ENCODE assay signal across 1 cellular context in genomic region chr3:18778602-18779001, GRCh38.
TF ChIP-seq lines count a peak whose summit lies in the region.

No MANE protein-coding gene starts in this region.

TF ChIP-seq in HepG2, 621 proteins besides CTCF, POLR2A, EP300 and RAD21:
- no peak for TF ChIP-seq MBNL3 (CRISPR knock-in tag; conservative IDR thresholded peaks at IDR 0.05)
- TF ChIP-seq CBFB (CRISPR knock-in tag; IDR thresholded peaks at IDR 0.05): no peak
- TF ChIP-seq KDM5B (CRISPR knock-in tag; IDR thresholded peaks at IDR 0.05; ENCODE audit: borderline replicate concordance): no peak
- no peak for TF ChIP-seq RFX5 (IDR thresholded peaks at IDR 0.05; ENCODE audit: low read depth, low read length)
- no peak for TF ChIP-seq PREB (CRISPR knock-in tag; IDR thresholded peaks at IDR 0.05)
- no peak for TF ChIP-seq TFAP4 (IDR thresholded peaks at IDR 0.05; ENCODE audit: borderline replicate concordance, low read depth)
- no peak for TF ChIP-seq ZNF510 (CRISPR knock-in tag; IDR thresholded peaks at IDR 0.05; ENCODE audit: low read depth)
- TF ChIP-seq, protein P1, sequence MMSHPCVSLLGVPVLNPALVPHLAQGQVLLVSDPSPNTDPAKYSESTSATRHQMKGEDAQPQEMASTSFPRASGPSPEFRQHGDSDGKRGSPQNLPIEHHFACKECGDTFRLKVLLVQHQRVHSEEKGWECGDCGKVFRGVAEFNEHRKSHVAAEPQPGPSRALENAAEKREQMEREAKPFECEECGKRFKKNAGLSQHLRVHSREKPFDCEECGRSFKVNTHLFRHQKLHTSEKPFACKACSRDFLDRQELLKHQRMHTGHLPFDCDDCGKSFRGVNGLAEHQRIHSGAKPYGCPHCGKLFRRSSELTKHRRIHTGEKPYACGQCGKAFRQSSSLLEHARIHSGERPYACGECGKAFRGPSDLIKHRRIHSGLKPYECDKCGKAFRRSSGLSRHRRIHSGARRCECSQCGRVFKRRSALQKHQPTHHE (CRISPR knock-in tag; IDR thresholded peaks at IDR 0.05; ENCODE audit: borderline replicate concordance): no peak
- TF ChIP-seq ZNF432 (CRISPR knock-in tag; IDR thresholded peaks at IDR 0.05; ENCODE audit: borderline replicate concordance): no peak
- TF ChIP-seq TFDP1 (CRISPR knock-in tag; IDR thresholded peaks at IDR 0.05; ENCODE audit: borderline replicate concordance): no peak
- TF ChIP-seq TCF7L2 (IDR thresholded peaks at IDR 0.05; ENCODE audit: low read depth, low read length): no peak
- TF ChIP-seq E2F5 (CRISPR knock-in tag; conservative IDR thresholded peaks at IDR 0.05): no peak
- no peak for TF ChIP-seq MTF2 (CRISPR knock-in tag; IDR thresholded peaks at IDR 0.05; ENCODE audit: borderline replicate concordance)
